ENCODE assay signal across 9 cellular contexts in genomic region chr17:7060165-7060890, GRCh38. TPM values are rescaled to one million over a fixed set of nuclear protein-coding genes. Genes with fewer than 3 reads are reported as not detected.
DNase-seq lines count a peak whose midpoint lies in the region; ATAC-seq and TF ChIP-seq lines count a peak whose summit lies in the region.
"Had no signal": no experiment of that assay in that cellular context is flagged by ENCODE, and none has a peak within 500 bp of the region (broad histone marks: within the 10 kb centered on the region; RNA-seq: fewer than 3 reads in every experiment).

No MANE protein-coding gene starts in this region.

- no peak overlapping the region for H4K91ac ChIP-seq in neuronal stem cell (ENCODE audit: low read depth, low read length, poor library complexity)

- H2AK5ac ChIP-seq in neuronal stem cell (ENCODE audit: low read depth, low read length) = no peak overlapping the region

- H3K4me3 ChIP-seq in esophagus (ENCODE audit: low read depth in 1 of 2, low read length in 2 of 2) (no peak overlapping the region), ascending aorta (no peak overlapping the region), neuronal stem cell (ENCODE audit: low read length in 2 of 2) (no peak overlapping the region)

- intact Hi-C loops in ascending aorta (cut with DNase I) = no loop called here

- no peak overlapping the region for H3K23ac ChIP-seq in neuronal stem cell (ENCODE audit: low read depth, low read length, poor library complexity)

- 20 to 29% methylated on average over 6 of the region's 6 CpGs for WGBS in esophagus, 2 donors
- no CpG with 5 or more reads among the region's 6 CpGs for WGBS in neuronal stem cell (ENCODE audit: extremely low coverage in 2 of 2, insufficient read length in 2 of 2, insufficient replicate concordance in 1 of 2), 2 donors

- H3K36me3 ChIP-seq in esophagus (ENCODE audit: control insufficient read depth in 2 of 2, insufficient read depth in 2 of 2, low read length in 1 of 2) (no peaks in the 10 kb centered on the region), ascending aorta (no peaks in the 10 kb centered on the region), neuronal stem cell (replicated peaks in 1 of 2; ENCODE audit: control insufficient read depth in 2 of 2, insufficient read depth in 2 of 2, low read length in 2 of 2) (no peaks in the 10 kb centered on the region)

- H3K27ac ChIP-seq in esophagus (ENCODE audit: low read depth in 2 of 2, low read length in 1 of 2) = peak overlapping the region; percentile 69 to 87
- no peak overlapping the region for H3K27ac ChIP-seq in ascending aorta
- H3K27ac ChIP-seq in neuronal stem cell (replicated peaks; ENCODE audit: low read length) = no peak overlapping the region

- H3K79me1 ChIP-seq in neuronal stem cell (ENCODE audit: low read depth, low read length) = no peaks in the 10 kb centered on the region

- H2BK12ac ChIP-seq in neuronal stem cell (ENCODE audit: low read length) = no peak overlapping the region

- no peak overlapping the region for H3K4me2 ChIP-seq in neuronal stem cell (ENCODE audit: insufficient read depth, low read length, poor library complexity, severe bottlenecking)

- H3K9ac ChIP-seq in neuronal stem cell (ENCODE audit: low read depth, low read length, poor library complexity) = no peak overlapping the region

- DNase-seq in NCI-H2171 treated with DMSO at 0.1 percent for 48 hours (lab: John Stamatoyannopoulos, UW) (peak; percentile 26), NCI-H2171 (lab: John Stamatoyannopoulos, UW) (no peak), T1000 (lab: John Stamatoyannopoulos, UW) (peak; percentile 61), ascending aorta (ENCODE audit: low spot score in 2 of 2) (no peak), neuronal stem cell (ENCODE audit: low spot score) (no peak)
- peak; percentile 70 for DNase-seq in stimulated activated CD4-positive, alpha-beta T cell treated with anti-CD3 and anti-CD28 coated beads, Interleukin-4, amount 100 ng/mL, for 24 hours

- H3K4ac ChIP-seq in neuronal stem cell (ENCODE audit: low read length) = no peak overlapping the region

- H3K4me1 ChIP-seq in esophagus (ENCODE audit: control insufficient read depth in 2 of 2, insufficient read depth in 2 of 2, low read length in 1 of 2) (peaks cover 0 to 2% of the 10 kb centered on the region in 2 donors), ascending aorta (no peaks in the 10 kb centered on the region), neuronal stem cell (ENCODE audit: control insufficient read depth in 2 of 2, insufficient read depth in 1 of 2, low read depth in 1 of 2, low read length in 2 of 2) (peaks cover 7 to 17% of the 10 kb centered on the region in 2 donors)

- H2BK15ac ChIP-seq in neuronal stem cell (ENCODE audit: low read length) = no peak overlapping the region

- H2BK120ac ChIP-seq in neuronal stem cell (ENCODE audit: low read depth, low read length) = no peak overlapping the region

- no peak overlapping the region for H3K18ac ChIP-seq in neuronal stem cell (ENCODE audit: low read length)

- no peak for ATAC-seq in HG03469 (IDR thresholded peaks at IDR 0.05; ENCODE audit: unreplicated experiment)

- no peak overlapping the region for H2AFZ ChIP-seq in neuronal stem cell (ENCODE audit: low read length)

- H3K9me3 ChIP-seq in esophagus (ENCODE audit: control insufficient read depth in 2 of 2, insufficient read depth in 1 of 2, low read depth in 1 of 2, low read length in 1 of 2) = no peaks in the 10 kb centered on the region
- H3K9me3 ChIP-seq in ascending aorta = no peaks in the 10 kb centered on the region
- H3K9me3 ChIP-seq in neuronal stem cell (replicated peaks in 1 of 2; ENCODE audit: control insufficient read depth in 2 of 2, insufficient read depth in 1 of 2, low read depth in 1 of 2, low read length in 2 of 2) = peaks cover 0 to under 1% of the 10 kb centered on the region in 2 donors

- no peak overlapping the region for H2BK5ac ChIP-seq in neuronal stem cell (ENCODE audit: low read length)

- H3K27me3 ChIP-seq in esophagus (ENCODE audit: control insufficient read depth in 1 of 2, insufficient read depth in 2 of 2, low read length in 2 of 2) (no peaks in the 10 kb centered on the region), ascending aorta (no peaks in the 10 kb centered on the region), neuronal stem cell (ENCODE audit: control insufficient read depth in 3 of 3, insufficient read depth in 3 of 3, low read depth in 1 of 3, low read length in 3 of 3) (no peaks in the 10 kb centered on the region)

- no peak for TF ChIP-seq CTCF in ascending aorta (IDR thresholded peaks at IDR 0.05)

- no peak overlapping the region for H3K14ac ChIP-seq in neuronal stem cell (ENCODE audit: low read length)

- no peak overlapping the region for H4K8ac ChIP-seq in neuronal stem cell (ENCODE audit: low read depth, low read length)

RNA-seq across cellular contexts. Expression of gene SLC16A11, which starts 16.4 kb away (rescaled TPM):
- 1 to 10 TPM; 1.9 to 2.3 TPM for polyA plus RNA-seq in esophagus
- total RNA-seq in ascending aorta = not detected
- 0.04 TPM for polyA plus RNA-seq in neuronal stem cell (2013, experiment 1 of 2)
- polyA plus RNA-seq in neuronal stem cell (2013, experiment 2 of 2) = 0.03 TPM

RNA-seq across cellular contexts. Expression of gene CLEC10A, which starts 19.7 kb away (rescaled TPM):
- 1 to 10 TPM; 1.7 to 6.0 TPM for polyA plus RNA-seq in esophagus
- total RNA-seq in ascending aorta = 29.8 TPM
- polyA plus RNA-seq in neuronal stem cell (2013, experiment 1 of 2) = not detected
- polyA plus RNA-seq in neuronal stem cell (2013, experiment 2 of 2) = not detected
- total RNA-seq: T-helper 1 cell treated with Interleukin-12 subunit alpha and Interleukin-12 subunit beta and Interleukin-4 antibody, amounts not matched to agents 30 ng/mL and 1 ng/mL, for 36 hours had no signal

RNA-seq across cellular contexts. Expression of gene SLC16A13, which starts 24.5 kb away (rescaled TPM):
- polyA plus RNA-seq in esophagus = 1 to 10 TPM; 4.8 TPM
- 1.5 TPM for total RNA-seq in ascending aorta
- 3.0 TPM for polyA plus RNA-seq in neuronal stem cell (2013, experiment 1 of 2)
- 3.4 TPM for polyA plus RNA-seq in neuronal stem cell (2013, experiment 2 of 2)

RNA-seq across cellular contexts. Expression of gene BCL6B, which starts 37.5 kb away (rescaled TPM):
- 1 to 10 TPM; 1.5 to 1.8 TPM for polyA plus RNA-seq in esophagus
- 16.4 TPM for total RNA-seq in ascending aorta
- polyA plus RNA-seq in neuronal stem cell (2013, experiment 1 of 2) = 3.1 TPM
- 2.8 TPM for polyA plus RNA-seq in neuronal stem cell (2013, experiment 2 of 2)

RNA-seq across cellular contexts. Expression of gene RNASEK, which starts 47.9 kb away (rescaled TPM):
- polyA plus RNA-seq in esophagus = 100 to 1,000 TPM; 216 to 253 TPM
- total RNA-seq in ascending aorta = 156 TPM
- 400 TPM for polyA plus RNA-seq in neuronal stem cell (2013, experiment 1 of 2)
- polyA plus RNA-seq in neuronal stem cell (2013, experiment 2 of 2) = 390 TPM

Comparison
In these comparisons a context has a peak if more than half of its experiments do, and no peak if none do; other contexts are left out.
1. DNase-seq: peak in NCI-H2171 treated with DMSO at 0.1 percent for 48 hours (single experiment), T1000 (single experiment) and stimulated activated CD4-positive, alpha-beta T cell treated with anti-CD3 and anti-CD28 coated beads, Interleukin-4, amount 100 ng/mL, for 24 hours (single experiment); none in NCI-H2171 (single experiment), ascending aorta (0 of 2) and neuronal stem cell (single experiment).
2. H3K27ac ChIP-seq: peak in esophagus (2 of 2); none in ascending aorta (0 of 2) and neuronal stem cell (single experiment).